33 cellular contexts compared by ENCODE assay signal in genomic region chr2:117646872-117647271, GRCh38.
"Had no signal": no experiment of that assay in that cellular context is flagged by ENCODE, and none has a peak within 500 bp of the region (broad histone marks: within the 10 kb centered on the region; RNA-seq: fewer than 3 reads in every experiment).

No MANE protein-coding gene starts in this region.

- H3K9me3 ChIP-seq: MG63 had no signal

- DNase-seq: Kasumi-1, MG63, MM.1S, MV-4-11, NCI-H1048, NCI-H1092, NCI-H1092 treated with DMSO at 0.1 percent for 48 hours, NCI-H1105, NCI-H1417 treated with DMSO at 0.1 percent for 48 hours, NCI-H1436, NCI-H1436 treated with DMSO at 0.1 percent for 48 hours, NCI-H146, NCI-H1694, NCI-H1694 treated with DMSO at 0.1 percent for 48 hours, NCI-H187, NCI-H187 treated with DMSO at 0.1 percent for 48 hours, NCI-H1930, NCI-H2029, NCI-H2029 treated with DMSO at 0.1 percent for 48 hours, NCI-H2081, NCI-H2081 treated with DMSO at 0.1 percent for 48 hours, NCI-H2107, NCI-H2171, NCI-H2171 treated with DMSO at 0.1 percent for 48 hours, NCI-H2227 treated with DMSO at 0.1 percent for 48 hours, NCI-H226, NCI-H345, NCI-H446, NCI-H446 treated with DMSO at 0.1 percent for 48 hours, NCI-H510A, NCI-H510A treated with DMSO at 0.1 percent for 48 hours, NCI-H524, NCI-H524 treated with DMSO at 0.1 percent for 48 hours had no signal

- H3K27me3 ChIP-seq: MG63 had no signal

- H3K4me3 ChIP-seq: MG63 had no signal

- H3K36me3 ChIP-seq: MG63 had no signal
